In genomic region chr11:15073361-15074205, GRCh38 we compare ENCODE assay signal across 1 cellular context.
TF ChIP-seq lines count a peak whose summit lies in the region.

A gene with protein sequence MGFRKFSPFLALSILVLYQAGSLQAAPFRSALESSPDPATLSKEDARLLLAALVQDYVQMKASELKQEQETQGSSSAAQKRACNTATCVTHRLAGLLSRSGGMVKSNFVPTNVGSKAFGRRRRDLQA (plus strand): TSS chr11:15073593. CDS start chr11:15074719, 1,126 bp downstream.

TF ChIP-seq in HEK293, 187 proteins besides CTCF, POLR2A, EP300 and RAD21 (continued from another document):
- TF ChIP-seq ZNF449 (tag by site-specific recombination; IDR thresholded peaks at IDR 0.05) (0 out of 2 replicates have a peak, but pooled peaks have one; percentile 13), SP2 (tag by site-specific recombination; IDR thresholded peaks at IDR 0.05) (peak; percentile 13; the same call in 1 of the 2 replicates), ZNF239 (tag by site-specific recombination; IDR thresholded peaks at IDR 0.05) (no peak), ZNF169 (tag by site-specific recombination; IDR thresholded peaks at IDR 0.05) (no peak), ZNF223 (tag by site-specific recombination; IDR thresholded peaks at IDR 0.05) (no peak), ZNF174 (tag by site-specific recombination; IDR thresholded peaks at IDR 0.05) (no peak), ZNF629 (tag by site-specific recombination; IDR thresholded peaks at IDR 0.05) (peak; percentile 87), ZNF544 (tag by site-specific recombination; IDR thresholded peaks at IDR 0.05) (no peak), ZNF548 (tag by site-specific recombination; IDR thresholded peaks at IDR 0.05) (no peak), ZNF335 (tag by site-specific recombination; conservative IDR thresholded peaks at IDR 0.05) (peak; percentile 71), GLIS2 (tag by site-specific recombination; IDR thresholded peaks at IDR 0.05) (peak; percentile 50), BCL11B (tag by site-specific recombination; IDR thresholded peaks at IDR 0.05; ENCODE audit: low read depth) (no peak), PRDM1 (tag by site-specific recombination; IDR thresholded peaks at IDR 0.05) (no peak), ZNF302 (tag by site-specific recombination; IDR thresholded peaks at IDR 0.05; ENCODE audit: low read depth) (no peak), ZFHX2 (tag by site-specific recombination; conservative IDR thresholded peaks at IDR 0.05) (peak; percentile 80)
- TF ChIP-seq, protein P1, sequence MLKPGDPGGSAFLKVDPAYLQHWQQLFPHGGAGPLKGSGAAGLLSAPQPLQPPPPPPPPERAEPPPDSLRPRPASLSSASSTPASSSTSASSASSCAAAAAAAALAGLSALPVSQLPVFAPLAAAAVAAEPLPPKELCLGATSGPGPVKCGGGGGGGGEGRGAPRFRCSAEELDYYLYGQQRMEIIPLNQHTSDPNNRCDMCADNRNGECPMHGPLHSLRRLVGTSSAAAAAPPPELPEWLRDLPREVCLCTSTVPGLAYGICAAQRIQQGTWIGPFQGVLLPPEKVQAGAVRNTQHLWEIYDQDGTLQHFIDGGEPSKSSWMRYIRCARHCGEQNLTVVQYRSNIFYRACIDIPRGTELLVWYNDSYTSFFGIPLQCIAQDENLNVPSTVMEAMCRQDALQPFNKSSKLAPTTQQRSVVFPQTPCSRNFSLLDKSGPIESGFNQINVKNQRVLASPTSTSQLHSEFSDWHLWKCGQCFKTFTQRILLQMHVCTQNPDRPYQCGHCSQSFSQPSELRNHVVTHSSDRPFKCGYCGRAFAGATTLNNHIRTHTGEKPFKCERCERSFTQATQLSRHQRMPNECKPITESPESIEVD (tag by site-specific recombination; IDR thresholded peaks at IDR 0.05), result no peak
- TF ChIP-seq, protein P2, sequence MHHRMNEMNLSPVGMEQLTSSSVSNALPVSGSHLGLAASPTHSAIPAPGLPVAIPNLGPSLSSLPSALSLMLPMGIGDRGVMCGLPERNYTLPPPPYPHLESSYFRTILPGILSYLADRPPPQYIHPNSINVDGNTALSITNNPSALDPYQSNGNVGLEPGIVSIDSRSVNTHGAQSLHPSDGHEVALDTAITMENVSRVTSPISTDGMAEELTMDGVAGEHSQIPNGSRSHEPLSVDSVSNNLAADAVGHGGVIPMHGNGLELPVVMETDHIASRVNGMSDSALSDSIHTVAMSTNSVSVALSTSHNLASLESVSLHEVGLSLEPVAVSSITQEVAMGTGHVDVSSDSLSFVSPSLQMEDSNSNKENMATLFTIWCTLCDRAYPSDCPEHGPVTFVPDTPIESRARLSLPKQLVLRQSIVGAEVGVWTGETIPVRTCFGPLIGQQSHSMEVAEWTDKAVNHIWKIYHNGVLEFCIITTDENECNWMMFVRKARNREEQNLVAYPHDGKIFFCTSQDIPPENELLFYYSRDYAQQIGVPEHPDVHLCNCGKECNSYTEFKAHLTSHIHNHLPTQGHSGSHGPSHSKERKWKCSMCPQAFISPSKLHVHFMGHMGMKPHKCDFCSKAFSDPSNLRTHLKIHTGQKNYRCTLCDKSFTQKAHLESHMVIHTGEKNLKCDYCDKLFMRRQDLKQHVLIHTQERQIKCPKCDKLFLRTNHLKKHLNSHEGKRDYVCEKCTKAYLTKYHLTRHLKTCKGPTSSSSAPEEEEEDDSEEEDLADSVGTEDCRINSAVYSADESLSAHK (tag by site-specific recombination; IDR thresholded peaks at IDR 0.05), result 0 out of 2 replicates have a peak, but pooled peaks have one; percentile 26
TF ChIP-seq in HEK293: peak in this region for 23.
